In the genomic region with DNA sequence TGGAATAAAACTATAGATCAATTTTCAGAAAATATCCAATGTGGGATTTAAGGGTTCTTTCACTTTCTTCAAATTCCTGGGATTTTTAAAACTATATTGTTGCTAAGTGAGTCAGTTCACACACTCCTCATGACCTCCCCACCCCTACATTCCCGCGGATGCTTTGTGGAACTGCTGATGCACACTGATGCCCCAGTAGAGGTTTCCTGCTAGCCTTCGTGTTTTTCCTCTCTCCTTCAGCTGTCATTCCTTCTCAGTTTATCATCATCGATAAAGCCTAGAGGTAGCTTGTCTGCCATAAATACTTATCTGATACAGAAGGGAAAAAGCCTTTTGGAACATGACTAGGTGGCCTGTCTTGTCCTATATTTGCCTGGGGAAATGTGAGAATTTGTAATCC, we compare ENCODE assay signal across 17 cellular contexts.
A peak's percentile ranks its signal among the peaks of the same experiment; 100 is the strongest.
DNase-seq lines count a peak whose midpoint lies in the region; ATAC-seq, FAIRE-seq and TF ChIP-seq lines count a peak whose summit lies in the region.
"Had no signal": no experiment of that assay in that cellular context is flagged by ENCODE, and none has a peak within 500 bp of the region (broad histone marks: within the 10 kb centered on the region; RNA-seq: fewer than 3 reads in every experiment).

No MANE protein-coding gene starts in this region.

- WGBS in IMR-90 (ENCODE audit: extremely low coverage in 2 of 2, insufficient read length in 1 of 2), 2 experiments: no CpG with 5 or more reads among the region's 4 CpGs
- 10% methylated on average over 4 of the region's 4 CpGs for WGBS in K562 (ENCODE audit: insufficient coverage, low coverage, missing lambda C conversion rate)

- TF ChIP-seq CTCF in IMR-90 (conservative IDR thresholded peaks at IDR 0.05; ENCODE audit: low read depth, low read length): no peak
- no peak for TF ChIP-seq CTCF in K562 (IDR thresholded peaks at IDR 0.05 in 2 of 3, conservative IDR thresholded peaks at IDR 0.05 in 1 of 3; ENCODE audit: insufficient read depth in 2 of 3, low read depth in 1 of 3, low read length in 3 of 3)

- H2BK20ac ChIP-seq in IMR-90 (ENCODE audit: low read depth, low read length): peak overlapping the region; percentile 35

- peak overlapping the region; percentile 42; the same call in 1 of the 2 replicates for H3K18ac ChIP-seq in IMR-90 (ENCODE audit: low read depth, low read length)

- ATAC-seq in IMR-90 (ENCODE audit: low read depth) (peak; percentile 65), K562 (no peak), HG02840 (IDR thresholded peaks at IDR 0.05; ENCODE audit: low FRiP score, unreplicated experiment) (no peak), HG02759 (IDR thresholded peaks at IDR 0.05; ENCODE audit: unreplicated experiment) (no peak)
- ATAC-seq: heart right ventricle; left lobe of liver; naive thymus-derived CD4-positive, alpha-beta T cell had no signal

- TF ChIP-seq RAD21 in IMR-90 (IDR thresholded peaks at IDR 0.05; ENCODE audit: low read length) (no peak; the same call in 1 of the 2 replicates), K562 (CRISPR knock-in tag; conservative IDR thresholded peaks at IDR 0.05 in 1 of 2, IDR thresholded peaks at IDR 0.05 in 1 of 2) (no peak)

- dilution Hi-C loops in IMR-90 (cut with HindIII; ENCODE audit: low sequenced_read_pairs, unreplicated experiment): no loop called here

- TF ChIP-seq POLR2A in IMR-90 (IDR thresholded peaks at IDR 0.05; ENCODE audit: low read depth, low read length) (no peak), K562 (conservative IDR thresholded peaks at IDR 0.05) (no peak)

- H3K4me1 ChIP-seq in IMR-90 (ENCODE audit: control insufficient read depth, insufficient read depth, low read length) (peaks cover 10% of the 10 kb centered on the region), K562 (replicated peaks in 1 of 2; ENCODE audit: control insufficient read depth in 2 of 2, insufficient read depth in 2 of 2, low read length in 2 of 2) (peaks cover 0 to 10% of the 10 kb centered on the region in 2 experiments; a peak in 2 of 5 replicates)
- H3K4me1 ChIP-seq: tibial artery had no signal

- H2AFZ ChIP-seq in IMR-90 (replicated peaks; ENCODE audit: low read length, poor library complexity) (peak overlapping the region; percentile 65), K562 (ENCODE audit: low read depth, low read length) (peak overlapping the region; percentile 10; the same call in 1 of the 2 replicates)

- in situ Hi-C loops in IMR-90 (cut with MboI; ENCODE audit: low sequenced_read_pairs): loop anchor here (10.0 kb wide), 2 partner anchors 605 to 1805 kb away; no protein-coding TSS in a partner anchor
- in situ Hi-C loops in K562 (cut with MboI): no loop called here

- TF ChIP-seq EP300 in K562 (IDR thresholded peaks at IDR 0.05; ENCODE audit: low read length): no peak

- H3K4me2 ChIP-seq in IMR-90 (ENCODE audit: low read depth, low read length) (peak overlapping the region; percentile 36; the same call in 1 of the 2 replicates), K562 (ENCODE audit: insufficient read depth, low read length) (no peak overlapping the region)
- H3K4me2 ChIP-seq: KMS-11 had no signal

- peak overlapping the region; percentile 69 for H2BK15ac ChIP-seq in IMR-90 (ENCODE audit: low read depth, low read length)

- H4K91ac ChIP-seq in IMR-90 (ENCODE audit: insufficient read depth, low read depth, low read length): peak overlapping the region; percentile 54

- no peak overlapping the region for H3K23ac ChIP-seq in IMR-90 (ENCODE audit: low read depth, low read length)

- no peak for FAIRE-seq in K562 (lab: Jason Lieb, UNC)

- no peaks in the 10 kb centered on the region for H3K79me2 ChIP-seq in K562 (ENCODE audit: control insufficient read depth, insufficient read depth, low read length)

- H4K5ac ChIP-seq in IMR-90 (ENCODE audit: low read depth, low read length): peak overlapping the region; percentile 45; the same call in 1 of the 2 replicates

- H2BK5ac ChIP-seq in IMR-90 (ENCODE audit: low read depth, low read length, poor library complexity, severe bottlenecking): peak overlapping the region; percentile 59

- H3K36me3 ChIP-seq in IMR-90 (ENCODE audit: control insufficient read depth, insufficient read depth, low read length): no peaks in the 10 kb centered on the region
- H3K36me3 ChIP-seq in K562 (ENCODE audit: control insufficient read depth, insufficient read depth, low read length): no peaks in the 10 kb centered on the region
- H3K36me3 ChIP-seq: cardiac muscle cell, heart right ventricle, tibial artery had no signal

- H3K4ac ChIP-seq in IMR-90 (ENCODE audit: low read depth, low read length): peak overlapping the region; percentile 77; the same call in 1 of the 2 replicates

- H3K4me3 ChIP-seq in IMR-90 (ENCODE audit: insufficient read depth, low read depth, low read length) (no peak overlapping the region), K562 (no peak overlapping the region)
- H3K4me3 ChIP-seq: cardiac muscle cell, heart right ventricle, tibial artery had no signal

- H4K8ac ChIP-seq in IMR-90 (ENCODE audit: low read depth in 2 of 2, low read length in 2 of 2): peak overlapping the region; percentile 11 to 57

- POLR2A ChIA-PET in IMR-90 (lab: Charles Lee; ENCODE audit: unreplicated experiment) (no interaction called here), K562 (lab: Yijun Ruan, JAX) (interaction anchor here (0.7 kb wide), 1 partner anchor 559 kb away, joined by 3 read pairs; no protein-coding TSS in a partner anchor)

- no peak overlapping the region for H3K9ac ChIP-seq in IMR-90 (ENCODE audit: low read depth, low read length)
- no peak overlapping the region for H3K9ac ChIP-seq in K562 (ENCODE audit: insufficient read depth in 1 of 2, low read depth in 2 of 2, low read length in 2 of 2)
- H3K9ac ChIP-seq: KMS-11 had no signal

- no peak overlapping the region for H3K56ac ChIP-seq in IMR-90 (ENCODE audit: extremely low read depth, insufficient read depth, low read length)

- peak; percentile 90 for DNase-seq in IMR-90
- DNase-seq in K562 (ENCODE audit: extremely low read depth in 1 of 4, low spot score in 3 of 4): no peak
- DNase-seq in kidney glomerular epithelial cell (lab: John Stamatoyannopoulos, UW): peak; percentile 52
- no peak for DNase-seq in GDM1 (lab: John Stamatoyannopoulos, UW)
- DNase-seq in DMS153 (lab: John Stamatoyannopoulos, UW): no peak
- DNase-seq: activated B cell treated with CpG ODN at 0.5 μM for 24 hours; activated naive CD4-positive, alpha-beta T cell treated with anti-CD3 and anti-CD28 coated beads, Interleukin-2, amount 10 ng/mL, durations not matched to agents 7 days and 5 days; heart right ventricle; naive thymus-derived CD4-positive, alpha-beta T cell; NCI-H1417; SW 1271; tibial artery had no signal

- peak overlapping the region; percentile 86 for H2BK120ac ChIP-seq in IMR-90 (ENCODE audit: low read depth, low read length)

- H4K20me1 ChIP-seq in IMR-90 (ENCODE audit: insufficient read depth, low read length) (no peaks in the 10 kb centered on the region), K562 (replicated peaks; ENCODE audit: control insufficient read depth, insufficient read depth, low read length) (no peaks in the 10 kb centered on the region)

- peak overlapping the region; percentile 75; the same call in 1 of the 2 replicates for H3K14ac ChIP-seq in IMR-90 (replicated peaks; ENCODE audit: low read depth, low read length)

- peak overlapping the region; percentile 9 for H3K27ac ChIP-seq in IMR-90 (ENCODE audit: insufficient read depth, low read length)
- H3K27ac ChIP-seq in K562 (ENCODE audit: extremely low read depth, low read depth, low read length): no peak overlapping the region
- H3K27ac ChIP-seq: cardiac muscle cell, heart right ventricle, KMS-11, tibial artery had no signal

- no peaks in the 10 kb centered on the region for H3K9me1 ChIP-seq in IMR-90 (ENCODE audit: insufficient read depth, low read length)
- H3K9me1 ChIP-seq in K562 (ENCODE audit: control insufficient read depth, insufficient read depth, low read length): no peaks in the 10 kb centered on the region

- H2AK5ac ChIP-seq in IMR-90 (ENCODE audit: low read depth, low read length): peak overlapping the region; percentile 7; the same call in 1 of the 2 replicates

- H3K27me3 ChIP-seq in IMR-90 (ENCODE audit: control insufficient read depth, insufficient read depth, low read length): no peaks in the 10 kb centered on the region
- no peaks in the 10 kb centered on the region for H3K27me3 ChIP-seq in K562 (ENCODE audit: control insufficient read depth in 2 of 2, insufficient read depth in 2 of 2, low read length in 2 of 2)
- H3K27me3 ChIP-seq: cardiac muscle cell, heart right ventricle, tibial artery had no signal

- BruUV-seq in IMR-90 (replicated peaks; lab: Mats Ljungman, UMichigan) (no TSS peak), K562 (replicated peaks; lab: Mats Ljungman, UMichigan) (no TSS peak)

- H2AK9ac ChIP-seq in IMR-90 (replicated peaks; ENCODE audit: low read depth, low read length, poor library complexity): peak overlapping the region; percentile 51

- intact Hi-C loops in IMR-90 (cut with micrococcal nuclease) (loop anchor here (5.0 kb wide), 3 partner anchors 298 to 788 kb away; no protein-coding TSS in a partner anchor), K562 (cut with micrococcal nuclease) (loop anchor here (5.0 to 10.0 kb wide), 6 partner anchors 298 to 1813 kb away; no protein-coding TSS in a partner anchor)

- H3K9me3 ChIP-seq in IMR-90 (ENCODE audit: control insufficient read depth, insufficient read depth, low read length): no peaks in the 10 kb centered on the region
- H3K9me3 ChIP-seq in K562 (replicated peaks; ENCODE audit: control insufficient read depth, insufficient read depth, low read depth, low read length): no peaks in the 10 kb centered on the region
- H3K9me3 ChIP-seq: heart right ventricle, tibial artery had no signal

- CTCF ChIA-PET in IMR-90 (lab: Yijun Ruan, JAX) (no interaction called here), K562 (lab: Yijun Ruan, JAX; ENCODE audit: low intra/inter-chr PET ratio) (no interaction called here)

- no peaks in the 10 kb centered on the region for H3K79me1 ChIP-seq in IMR-90 (ENCODE audit: low read depth in 1 of 2, low read length in 2 of 2)

TF ChIP-seq in IMR-90, 13 proteins besides CTCF, POLR2A, EP300 and RAD21 (continues in another document):
- TF ChIP-seq SMC3 (IDR thresholded peaks at IDR 0.05; ENCODE audit: low read depth, low read length) (no peak), BHLHE40 (IDR thresholded peaks at IDR 0.05; ENCODE audit: low read depth, low read length) (no peak), NFE2L2 (IDR thresholded peaks at IDR 0.05; ENCODE audit: low read depth, low read length) (0 out of 2 replicates have a peak, but pooled peaks have one; percentile 9)

TF ChIP-seq in K562, 482 proteins besides CTCF, POLR2A, EP300 and RAD21 (continues in another document):
- TF ChIP-seq, protein P1, sequence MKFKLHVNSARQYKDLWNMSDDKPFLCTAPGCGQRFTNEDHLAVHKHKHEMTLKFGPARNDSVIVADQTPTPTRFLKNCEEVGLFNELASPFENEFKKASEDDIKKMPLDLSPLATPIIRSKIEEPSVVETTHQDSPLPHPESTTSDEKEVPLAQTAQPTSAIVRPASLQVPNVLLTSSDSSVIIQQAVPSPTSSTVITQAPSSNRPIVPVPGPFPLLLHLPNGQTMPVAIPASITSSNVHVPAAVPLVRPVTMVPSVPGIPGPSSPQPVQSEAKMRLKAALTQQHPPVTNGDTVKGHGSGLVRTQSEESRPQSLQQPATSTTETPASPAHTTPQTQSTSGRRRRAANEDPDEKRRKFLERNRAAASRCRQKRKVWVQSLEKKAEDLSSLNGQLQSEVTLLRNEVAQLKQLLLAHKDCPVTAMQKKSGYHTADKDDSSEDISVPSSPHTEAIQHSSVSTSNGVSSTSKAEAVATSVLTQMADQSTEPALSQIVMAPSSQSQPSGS (CRISPR knock-in tag; IDR thresholded peaks at IDR 0.05): no peak

Comparison
In these comparisons a context has a peak if more than half of its experiments do, and no peak if none do; other contexts are left out.
1. DNase-seq: peak in IMR-90 (single experiment) and kidney glomerular epithelial cell (single experiment); none in K562 (0 of 4), GDM1 (single experiment) and DMS153 (single experiment).